ENCODE assay signal across 1 cellular context in genomic region chr3:62211675-62212429, GRCh38.
TF ChIP-seq lines count a peak whose summit lies in the region.

No MANE protein-coding gene starts in this region.

TF ChIP-seq in HEK293, 187 proteins besides CTCF, POLR2A, EP300 and RAD21 (continued from another document):
- TF ChIP-seq ZBTB44 (tag by site-specific recombination; IDR thresholded peaks at IDR 0.05) (0 out of 2 replicates have a peak, but pooled peaks have one; percentile 14), PRDM10 (tag by site-specific recombination; IDR thresholded peaks at IDR 0.05) (peak; percentile 78), PRDM4 (tag by site-specific recombination; IDR thresholded peaks at IDR 0.05) (peak; percentile 62; the same call in 1 of the 2 replicates)
